Comparison of ENCODE assay signal across 8 cellular contexts in genomic region chr11:62831520-62832345, GRCh38. TPM values are rescaled to one million over a fixed set of nuclear protein-coding genes. Genes with fewer than 3 reads are reported as not detected.
DNase-seq lines count a peak whose midpoint lies in the region; ATAC-seq, FAIRE-seq and TF ChIP-seq lines count a peak whose summit lies in the region.

Gene STX5, minus strand, starts transcription at chr11:62832051. Its CDS starts 808 bp downstream, at chr11:62831243.

- H3K18ac ChIP-seq in trophoblast cell (ENCODE audit: low read length): peak within 1 kb of the TSS; percentile 69

- peak within 1 kb of the TSS; percentile 94 to 99 (median 97) for H3K4me3 Mint-ChIP-seq in T-cell

- H3K23ac ChIP-seq in trophoblast cell (ENCODE audit: low read length): no peak within 1 kb of the TSS

- TF ChIP-seq CTCF in cardiac muscle cell (IDR thresholded peaks at IDR 0.05; ENCODE audit: low read depth, low read length) (no peak), transverse colon (IDR thresholded peaks at IDR 0.05) (no peak)

- peak within 1 kb of the TSS; percentile 96 for H3K9ac ChIP-seq in trophoblast cell (ENCODE audit: low read length)

- 1% methylated on average over 65 of the region's 65 CpGs for WGBS in adipose tissue, 3 donors
- WGBS in trophoblast cell (ENCODE audit: extremely low coverage, insufficient coverage, insufficient read length): no CpG with 5 or more reads among the region's 65 CpGs
- WGBS in transverse colon (ENCODE audit: low coverage in 1 of 2), 2 donors: 0% methylated on average over 64 of the region's 65 CpGs; no CpG with 5 or more reads in 1 of the 2 donors

- no peaks in the 10 kb centered on the region for H3K27me3 ChIP-seq in cardiac muscle cell
- H3K27me3 ChIP-seq in trophoblast cell (ENCODE audit: insufficient read depth, low read length): no peaks in the 10 kb centered on the region
- no peaks in the 10 kb centered on the region for H3K27me3 ChIP-seq in transverse colon

- no peaks in the 10 kb centered on the region for H3K27me3 Mint-ChIP-seq in T-cell

- peaks cover 17% of the 10 kb centered on the region for H3K79me2 ChIP-seq in trophoblast cell (ENCODE audit: control insufficient read depth, insufficient read depth, low read length, poor library complexity)

- peaks cover 33% of the 10 kb centered on the region for H3K36me3 Mint-ChIP-seq in T-cell

- TF ChIP-seq POLR2A in GM12891 (IDR thresholded peaks at IDR 0.05; ENCODE audit: low read depth, low read length) (peak; percentile 86), transverse colon (IDR thresholded peaks at IDR 0.05) (peak; percentile 94)

- peak within 1 kb of the TSS; percentile 93 for H4K8ac ChIP-seq in trophoblast cell (ENCODE audit: low read depth, low read length)

- peak; percentile 92 for FAIRE-seq in GM12891 (lab: Jason Lieb, UNC)

- H2AK5ac ChIP-seq in trophoblast cell (ENCODE audit: low read length): peak within 1 kb of the TSS; percentile 43

- no peak for TF ChIP-seq EP300 in transverse colon (IDR thresholded peaks at IDR 0.05; ENCODE audit: low read depth)

- H3K27ac Mint-ChIP-seq in T-cell: peak within 1 kb of the TSS; percentile 98 to 99

- H3K4ac ChIP-seq in trophoblast cell (ENCODE audit: low read depth, low read length): peak within 1 kb of the TSS; percentile 84

- intact Hi-C loops in transverse colon (cut with DNase I; ENCODE audit: low total_unique reads): no loop called here

- ATAC-seq in HG02840 (IDR thresholded peaks at IDR 0.05; ENCODE audit: low FRiP score, unreplicated experiment): peak; percentile 76
- peak; percentile 89 to 97 (median 94) for ATAC-seq in T-cell (replicated peaks in 1 of 4)

- CTCF ChIA-PET in T-cell (lab: Charles Lee): interaction anchor here in 1 of 2 donors (0.6 to 1.4 kb wide), 6 partner anchors 25 to 105 kb away, joined by 3 to 6 read pairs (median 4); partner anchors contain the start of genes HNRNPUL2, SLC3A2 and ZBTB3

- peaks cover 15% of the 10 kb centered on the region for H3K79me1 ChIP-seq in trophoblast cell (ENCODE audit: low read length)

- peak within 1 kb of the TSS; percentile 83 for H4K91ac ChIP-seq in trophoblast cell (ENCODE audit: low read depth, low read length)

- no peaks in the 10 kb centered on the region for H3K9me3 Mint-ChIP-seq in T-cell

- H3K14ac ChIP-seq in trophoblast cell (ENCODE audit: low read length): peak within 1 kb of the TSS; percentile 78

- H3K27ac ChIP-seq in adipose tissue (ENCODE audit: low read depth, low read length) (peak within 1 kb of the TSS; percentile 96), cardiac muscle cell (peak within 1 kb of the TSS; percentile 97), trophoblast cell (ENCODE audit: low read depth, low read length) (peak within 1 kb of the TSS; percentile 79), transverse colon (peak within 1 kb of the TSS; percentile 95 to 98 (median 96))

- peak within 1 kb of the TSS; percentile 81 for H3K4me2 ChIP-seq in trophoblast cell (ENCODE audit: low read length)

- in situ Hi-C loops in transverse colon (cut with MboI; ENCODE audit: low pct_ligation_motif_present in 1 of 4, low pct_unique_long_range_greater_than_20kb in 1 of 4, low sequenced_read_pairs in 3 of 4): no loop called here

- peak within 1 kb of the TSS; percentile 98 for H2BK5ac ChIP-seq in trophoblast cell (ENCODE audit: low read depth, low read length, poor library complexity)

- H2BK120ac ChIP-seq in trophoblast cell (ENCODE audit: insufficient read depth, low read length, poor library complexity): peak within 1 kb of the TSS; percentile 89

- H3K4me1 ChIP-seq in cardiac muscle cell (ENCODE audit: low read depth): peaks cover 10% of the 10 kb centered on the region
- H3K4me1 ChIP-seq in trophoblast cell (ENCODE audit: control insufficient read depth in 1 of 2, insufficient read depth in 2 of 2, low read length in 2 of 2): peaks cover 0 to 6% of the 10 kb centered on the region in 2 experiments
- H3K4me1 ChIP-seq in transverse colon: peaks cover 17 to 36% (median 19%) of the 10 kb centered on the region in 4 donors

- H2AFZ ChIP-seq in trophoblast cell (ENCODE audit: insufficient read depth, low read length, poor library complexity): peak within 1 kb of the TSS; percentile 77

- H3K4me3 ChIP-seq in cardiac muscle cell (peak within 1 kb of the TSS; percentile 90), trophoblast cell (ENCODE audit: low read depth, low read length) (peak within 1 kb of the TSS; percentile 92), transverse colon (peak within 1 kb of the TSS; percentile 81 to 94 (median 90))

- DNase-seq in GM12891 (ENCODE audit: insufficient read length, low spot score) (peak; percentile 94), NCI-H1436 treated with DMSO at 0.1 percent for 48 hours (lab: John Stamatoyannopoulos, UW) (peak; percentile 93), T-cell (peak; percentile 97 to 100 (median 100)), cardiac muscle cell (ENCODE audit: low read depth in 1 of 2, low spot score in 1 of 2) (peak; percentile 99 to 100), trophoblast cell (peak; percentile 98 to 99), transverse colon (peak; percentile 100)

- no peak within 1 kb of the TSS for H2BK12ac ChIP-seq in trophoblast cell (ENCODE audit: low read length)

- POLR2A ChIA-PET in T-cell (lab: Charles Lee): interaction anchor here (0.6 to 2.1 kb wide), 16 partner anchors 9 to 1054 kb away, joined by 3 to 19 read pairs (median 6); partner anchors contain the start of genes HNRNPUL2 (in 1 of the 2), SLC3A2 (in 1 of the 2), TMEM179B (in 1 of the 2) and ZBTB3 (in 1 of the 2)

- no peaks in the 10 kb centered on the region for H3K9me3 ChIP-seq in cardiac muscle cell (ENCODE audit: low read depth)
- H3K9me3 ChIP-seq in trophoblast cell (ENCODE audit: insufficient read depth, low read depth, low read length): peaks cover 3% of the 10 kb centered on the region
- no peaks in the 10 kb centered on the region for H3K9me3 ChIP-seq in transverse colon

- H3K36me3 ChIP-seq in cardiac muscle cell (peaks cover 9% of the 10 kb centered on the region), trophoblast cell (ENCODE audit: control insufficient read depth in 1 of 2, insufficient read depth in 2 of 2, low read length in 2 of 2) (peaks cover 34 to 48% of the 10 kb centered on the region in 2 experiments), transverse colon (peaks cover 0 to 14% (median 5%) of the 10 kb centered on the region in 4 donors)

- H4K12ac ChIP-seq in trophoblast cell (ENCODE audit: low read depth, low read length): peak within 1 kb of the TSS; percentile 50

- peaks cover 41 to 52% (median 48%) of the 10 kb centered on the region in 3 donors for H3K4me1 Mint-ChIP-seq in T-cell

TF ChIP-seq in GM12891, 5 proteins besides CTCF, POLR2A, EP300 and RAD21:
- peak; percentile 63 for TF ChIP-seq SPI1 (IDR thresholded peaks at IDR 0.05; ENCODE audit: low read depth, low read length)
- peak; percentile 86 for TF ChIP-seq TAF1 (IDR thresholded peaks at IDR 0.05; ENCODE audit: low read depth, low read length)
- no peak for TF ChIP-seq POU2F2 (IDR thresholded peaks at IDR 0.05; ENCODE audit: low read depth, low read length)
- no peak; the same call in 1 of the 2 replicates for TF ChIP-seq POLR2AphosphoS5 (IDR thresholded peaks at IDR 0.05; ENCODE audit: low read depth, low read length)
- TF ChIP-seq PAX5 (IDR thresholded peaks at IDR 0.05; ENCODE audit: insufficient read depth, low read length, severe bottlenecking): peak; percentile 33
TF ChIP-seq in GM12891: peak in this region for 3.

RNA-seq across cellular contexts. Expression of gene STX5, which starts in this region (rescaled TPM):
- polyA plus RNA-seq in GM12891 (2012; ENCODE audit: low read depth, missing spikeins): 30.5 TPM
- total RNA-seq in T-cell: 100 to 1,000 TPM in 2 of 5 donors, 10 to 100 TPM in 3; 49.3 to 132 (median 58.0) TPM
- 10 to 100 TPM; 29.6 to 40.2 (median 32.2) TPM for polyA plus RNA-seq in adipose tissue
- total RNA-seq in cardiac muscle cell: 38.5 and 45.2 TPM in 2 replicates
- polyA plus RNA-seq in cardiac muscle cell: 49.4 and 53.6 TPM in 2 replicates
- polyA plus RNA-seq in trophoblast cell (2013): 70.9 and 72.0 TPM in 2 replicates
- total RNA-seq in transverse colon: 10 to 100 TPM; 15.3 to 62.5 (median 30.2) TPM

Comparison
In these comparisons a context has a peak if more than half of its experiments do, and no peak if none do; other contexts are left out.
1. Peak in every context shown above with its lines: DNase-seq, ATAC-seq, H3K4me3 ChIP-seq and H3K27ac ChIP-seq.